ENCODE assay signal across 8 cellular contexts in the genomic region with DNA sequence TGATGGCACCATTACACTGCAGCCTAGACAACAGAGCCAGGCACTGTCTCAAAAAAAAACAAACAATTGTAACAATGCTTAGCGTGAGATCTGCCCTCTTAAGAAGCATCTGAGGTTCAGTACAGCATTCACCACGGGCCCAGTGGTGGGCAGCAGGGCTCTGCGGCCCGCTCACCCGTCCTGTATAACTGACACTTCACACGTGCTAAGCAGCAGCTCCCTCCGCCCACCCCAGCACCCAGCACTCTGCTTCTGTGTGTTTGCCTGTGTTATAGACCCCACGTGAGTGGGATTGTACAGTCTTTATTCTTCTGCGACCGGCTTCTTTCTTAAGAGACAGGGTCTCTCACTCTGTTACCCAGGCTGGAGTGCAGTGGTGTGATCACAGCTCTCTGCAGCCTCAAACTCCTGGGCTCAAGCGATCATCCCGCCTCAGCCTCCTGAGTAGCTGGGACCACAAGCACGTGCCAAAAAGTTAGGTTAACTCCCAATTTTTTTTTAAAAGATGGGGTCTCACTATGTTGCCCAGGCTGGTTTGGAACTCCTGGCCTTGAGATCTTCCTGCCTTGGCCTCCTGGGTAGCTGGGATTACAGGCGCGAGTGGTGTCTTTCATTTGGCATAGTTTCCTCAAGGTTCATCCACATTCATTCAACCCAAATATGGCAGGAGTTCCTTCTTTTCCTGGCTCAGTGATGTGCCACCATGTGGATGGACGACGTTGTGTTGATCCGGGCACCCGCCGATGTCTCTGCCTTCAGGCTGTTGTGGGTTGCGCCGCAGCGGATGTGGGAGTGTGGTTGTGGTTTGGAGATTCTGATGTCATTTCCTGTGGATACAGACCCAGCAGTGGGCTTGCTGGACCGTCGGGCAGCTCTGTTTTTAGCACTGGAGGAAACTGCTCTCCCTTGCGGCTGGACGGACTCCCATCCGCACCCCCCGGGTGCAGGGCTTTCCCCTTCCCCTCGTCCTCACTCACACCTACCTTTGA.
DNase-seq lines count a peak whose midpoint lies in the region; ATAC-seq and TF ChIP-seq lines count a peak whose summit lies in the region.

No MANE protein-coding gene starts in this region.

- peak; percentile 56 for ATAC-seq in GM21390 (IDR thresholded peaks at IDR 0.05; ENCODE audit: unreplicated experiment)
- no peak for ATAC-seq in HG02588 (IDR thresholded peaks at IDR 0.05; ENCODE audit: unreplicated experiment)

- DNase-seq in RPMI7951 (ENCODE audit: low read depth) = peak; percentile 97
- peak; percentile 37 for DNase-seq in activated gamma-delta T cell (lab: John Stamatoyannopoulos, UW)
- peak; percentile 39 for DNase-seq in inferior parietal cortex (ENCODE audit: extremely low spot score)
- peak; percentile 46 to 64 for DNase-seq in stimulated activated CD8-positive, alpha-beta memory T cell treated with anti-CD3 and anti-CD28 coated beads, Interleukin-4, amount 100 ng/mL, for 4 hours (ENCODE audit: low read depth in 2 of 2, low spot score in 1 of 2)
- DNase-seq in OCI-LY7 (ENCODE audit: low spot score) = no peak

- CTCF ChIA-PET in OCI-LY7 (lab: Charles Lee; ENCODE audit: unreplicated experiment) = no interaction called here

- peak overlapping the region in 4 of 11 experiments; percentile 3 to 37 (median 9); a peak in 2 of 22 replicates for H3K27ac ChIP-seq in BLaER1 treated with 17β-estradiol and CSF1 and Interleukin-3, amounts not matched to agents 10 nM and 100 nM
- no peak overlapping the region for H3K27ac ChIP-seq in OCI-LY7 (ENCODE audit: low read depth, low read length, poor library complexity, severe bottlenecking)

- peaks cover 63 to 86% (median 79%) of the 10 kb centered on the region in 10 experiments for H3K4me1 ChIP-seq in BLaER1 treated with 17β-estradiol and CSF1 and Interleukin-3, amounts not matched to agents 10 nM and 100 nM
- peaks cover 10% of the 10 kb centered on the region for H3K4me1 ChIP-seq in OCI-LY7 (ENCODE audit: insufficient read depth, low read length, poor library complexity, severe bottlenecking)

- peaks cover 43 to 95% (median 72%) of the 10 kb centered on the region in 11 experiments for H3K36me3 ChIP-seq in BLaER1 treated with 17β-estradiol and CSF1 and Interleukin-3, amounts not matched to agents 10 nM and 100 nM
- peaks cover 22% of the 10 kb centered on the region for H3K36me3 ChIP-seq in OCI-LY7 (ENCODE audit: insufficient read depth, low read length)

- peaks cover 0 to 39% (median 19%) of the 10 kb centered on the region in 11 experiments; a peak in 17 of 22 replicates for H3K27me3 ChIP-seq in BLaER1 treated with 17β-estradiol and CSF1 and Interleukin-3, amounts not matched to agents 10 nM and 100 nM

- H3K9me2 ChIP-seq in OCI-LY7 (ENCODE audit: insufficient read depth, low read length) = no peaks in the 10 kb centered on the region

- intact Hi-C loops in OCI-LY7 (cut with micrococcal nuclease; ENCODE audit: unreplicated experiment) = loop anchor here (10.0 kb wide), 1 partner anchor 94 kb away; no protein-coding TSS in a partner anchor

- H3K79me2 ChIP-seq in OCI-LY7 (ENCODE audit: insufficient read depth, low read depth, low read length) = no peaks in the 10 kb centered on the region

- H3K4me3 ChIP-seq in BLaER1 treated with 17β-estradiol and CSF1 and Interleukin-3, amounts not matched to agents 10 nM and 100 nM = peak overlapping the region in 4 of 10 experiments; percentile 8 to 55 (median 36); a peak in 4 of 20 replicates
- H3K4me3 ChIP-seq in OCI-LY7 (ENCODE audit: low read depth, low read length, poor library complexity, severe bottlenecking) = no peak overlapping the region

- BruUV-seq in OCI-LY7 (replicated peaks; lab: Mats Ljungman, UMichigan) = no TSS peak

- peak overlapping the region; percentile 75 to 95 (median 87) for H3K4me2 ChIP-seq in BLaER1 treated with 17β-estradiol and CSF1 and Interleukin-3, amounts not matched to agents 10 nM and 100 nM
- no peak overlapping the region for H3K4me2 ChIP-seq in OCI-LY7 (ENCODE audit: low read length)

- no peak for TF ChIP-seq CTCF in OCI-LY7 (conservative IDR thresholded peaks at IDR 0.05; ENCODE audit: low read length)

- no peak overlapping the region; a peak in 1 of 22 replicates for H3K9ac ChIP-seq in BLaER1 treated with 17β-estradiol and CSF1 and Interleukin-3, amounts not matched to agents 10 nM and 100 nM

- no peaks in the 10 kb centered on the region for H3K9me3 ChIP-seq in BLaER1 treated with 17β-estradiol and CSF1 and Interleukin-3, amounts not matched to agents 10 nM and 100 nM (replicated peaks in 1 of 11)
- H3K9me3 ChIP-seq in OCI-LY7 (ENCODE audit: low read length) = no peaks in the 10 kb centered on the region

- POLR2A ChIA-PET in OCI-LY7 (lab: Charles Lee) = no interaction called here

- no peak overlapping the region for H2AFZ ChIP-seq in OCI-LY7 (ENCODE audit: low read length)

- H4K20me1 ChIP-seq in BLaER1 treated with 17β-estradiol and CSF1 and Interleukin-3, amounts not matched to agents 10 nM and 100 nM = peaks cover 98 to 100% (median 100%) of the 10 kb centered on the region in 11 experiments
- H4K20me1 ChIP-seq in OCI-LY7 (ENCODE audit: insufficient read depth, low read length) = no peaks in the 10 kb centered on the region
